Comparison of ENCODE assay signal across 9 cellular contexts in the genomic region with DNA sequence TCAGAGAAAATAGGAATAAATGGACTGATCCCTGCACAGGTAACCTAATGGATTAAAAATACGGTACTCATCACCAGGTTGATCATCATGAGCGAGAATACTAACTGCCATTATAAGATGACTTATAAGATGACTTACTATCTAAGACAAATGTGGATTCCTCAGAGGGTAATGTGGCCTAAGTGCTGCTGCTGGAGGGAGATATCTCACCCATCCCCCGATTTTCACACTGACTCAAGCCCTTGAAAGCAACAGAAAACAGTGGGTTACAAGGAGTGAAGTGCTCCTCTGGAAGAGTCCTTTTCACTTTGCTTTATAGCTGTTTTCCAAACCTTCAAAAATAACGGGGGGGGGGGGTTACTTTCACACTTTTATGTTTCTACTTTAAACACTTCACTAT.
A peak's percentile ranks its signal among the peaks of the same experiment; 100 is the strongest.
DNase-seq lines count a peak whose midpoint lies in the region; TF ChIP-seq lines count a peak whose summit lies in the region.
"Had no signal": no experiment of that assay in that cellular context is flagged by ENCODE, and none has a peak within 500 bp of the region (broad histone marks: within the 10 kb centered on the region; RNA-seq: fewer than 3 reads in every experiment).

No MANE protein-coding gene starts in this region.

- no peaks in the 10 kb centered on the region for H3K9me3 ChIP-seq in iPS-18a (ENCODE audit: control insufficient read depth, low read depth, low read length)
- H3K9me3 ChIP-seq in tibial artery: no peaks in the 10 kb centered on the region

- no peak for TF ChIP-seq CTCF in VCaP (conservative IDR thresholded peaks at IDR 0.05)
- TF ChIP-seq CTCF in tibial artery (IDR thresholded peaks at IDR 0.05): no peak

- no peak for DNase-seq in activated naive CD4-positive, alpha-beta T cell treated with Interleukin-2 at 50 U/mL for 16 hours
- DNase-seq in tibial artery: no peak
- no peak for DNase-seq in HCEC 1CT
- DNase-seq in cerebellar cortex (ENCODE audit: low spot score): no peak
- no peak for DNase-seq in activated effector memory CD4-positive, alpha-beta T cell treated with anti-CD3 and anti-CD28 coated beads, Interleukin-2, amount 50 U/mL, for 16 hours
- DNase-seq: posterior cingulate gyrus had no signal

- H3K36me3 Mint-ChIP-seq in activated naive CD4-positive, alpha-beta T cell treated with anti-CD3 and anti-CD28 coated beads, Interleukin-2, amount 50 U/mL, for 24 hours: peaks cover 4% of the 10 kb centered on the region

- H3K4me1 ChIP-seq in iPS-18a (ENCODE audit: control insufficient read depth, low read depth, low read length) (peaks cover 10% of the 10 kb centered on the region), tibial artery (peaks cover 0 to 9% (median 2%) of the 10 kb centered on the region in 4 donors)

- H3K4me3 ChIP-seq in iPS-18a (ENCODE audit: low read length): peak overlapping the region; percentile 89
- H3K4me3 ChIP-seq in tibial artery: peak overlapping the region; percentile 66 to 95

- peak overlapping the region; percentile 73 for H3K27ac ChIP-seq in VCaP
- no peak overlapping the region for H3K27ac ChIP-seq in iPS-18a (ENCODE audit: low read length)
- peak overlapping the region in 1 of 2 donors; percentile 79 for H3K27ac ChIP-seq in tibial artery

- H3K27me3 ChIP-seq in iPS-18a (ENCODE audit: control insufficient read depth, insufficient read depth, low read length) (peaks cover 3% of the 10 kb centered on the region), tibial artery (no peaks in the 10 kb centered on the region)

- H3K9ac ChIP-seq in iPS-18a (ENCODE audit: low read length): peak overlapping the region; percentile 82

- H3K36me3 ChIP-seq in iPS-18a (ENCODE audit: control insufficient read depth, low read depth, low read length) (no peaks in the 10 kb centered on the region), tibial artery (no peaks in the 10 kb centered on the region)

- H3K4me1 Mint-ChIP-seq in activated naive CD4-positive, alpha-beta T cell treated with anti-CD3 and anti-CD28 coated beads, Interleukin-2, amount 50 U/mL, for 24 hours: peaks cover 29% of the 10 kb centered on the region

- no peak overlapping the region for H3K27ac Mint-ChIP-seq in activated naive CD4-positive, alpha-beta T cell treated with anti-CD3 and anti-CD28 coated beads, Interleukin-2, amount 50 U/mL, for 24 hours

- no peaks in the 10 kb centered on the region for H3K27me3 Mint-ChIP-seq in activated naive CD4-positive, alpha-beta T cell treated with anti-CD3 and anti-CD28 coated beads, Interleukin-2, amount 50 U/mL, for 24 hours

- peak overlapping the region; percentile 98 for H3K4me3 Mint-ChIP-seq in activated naive CD4-positive, alpha-beta T cell treated with anti-CD3 and anti-CD28 coated beads, Interleukin-2, amount 50 U/mL, for 24 hours

- no peaks in the 10 kb centered on the region for H3K9me3 Mint-ChIP-seq in activated naive CD4-positive, alpha-beta T cell treated with anti-CD3 and anti-CD28 coated beads, Interleukin-2, amount 50 U/mL, for 24 hours

- intact Hi-C loops in tibial artery (cut with DNase I; ENCODE audit: low total_unique reads): no loop called here
